In genomic region chr9:128946945-128947422, GRCh38 we compare ENCODE assay signal across 8 cellular contexts. TPM values are rescaled to one million over a fixed set of nuclear protein-coding genes. Genes with fewer than 3 reads are reported as not detected.
DNase-seq lines count a peak whose midpoint lies in the region; ATAC-seq and TF ChIP-seq lines count a peak whose summit lies in the region.

No MANE protein-coding gene starts in this region.

- H3K27ac ChIP-seq in HCT116 (ENCODE audit: low read depth, low read length) (peak overlapping the region; percentile 94), PC-3 (ENCODE audit: low read length) (peak overlapping the region; percentile 20; the same call in 1 of the 2 replicates)

- POLR2A ChIA-PET in HCT116 (lab: Charles Lee) (no interaction called here), PC-3 (lab: Charles Lee; ENCODE audit: unreplicated experiment) (no interaction called here)

- no peak for TF ChIP-seq POLR2A in HCT116 (IDR thresholded peaks at IDR 0.05; ENCODE audit: borderline replicate concordance, extremely low read depth, insufficient read depth, insufficient read length)

- no peaks in the 10 kb centered on the region for H3K27me3 Mint-ChIP-seq in central memory CD8-positive, alpha-beta T cell
- no peaks in the 10 kb centered on the region for H3K27me3 Mint-ChIP-seq in stimulated activated naive CD8-positive, alpha-beta T cell treated with anti-CD3 and anti-CD28 coated beads, Interleukin-15, Interleukin-2, amounts not matched to agents 100 ng/mL and 50 ng/mL, for 24 hours

- H3F3A ChIP-seq in PC-3 (ENCODE audit: low read length, unreplicated experiment), result no peaks in the 10 kb centered on the region

- intact Hi-C loops in HCT116 (cut with micrococcal nuclease), result no loop called here
- intact Hi-C loops in PC-3 (cut with micrococcal nuclease), result no loop called here

- peak overlapping the region; percentile 100 for H3K4me3 Mint-ChIP-seq in central memory CD8-positive, alpha-beta T cell
- H3K4me3 Mint-ChIP-seq in stimulated activated naive CD8-positive, alpha-beta T cell treated with anti-CD3 and anti-CD28 coated beads, Interleukin-15, Interleukin-2, amounts not matched to agents 100 ng/mL and 50 ng/mL, for 24 hours, result peak overlapping the region; percentile 90

- no peaks in the 10 kb centered on the region for H3K27me3 ChIP-seq in HCT116 (ENCODE audit: insufficient read depth, low read length)
- no peaks in the 10 kb centered on the region for H3K27me3 ChIP-seq in PC-3 (ENCODE audit: low read length)

- H3K4me1 Mint-ChIP-seq in central memory CD8-positive, alpha-beta T cell, result peaks cover 30% of the 10 kb centered on the region
- H3K4me1 Mint-ChIP-seq in stimulated activated naive CD8-positive, alpha-beta T cell treated with anti-CD3 and anti-CD28 coated beads, Interleukin-15, Interleukin-2, amounts not matched to agents 100 ng/mL and 50 ng/mL, for 24 hours (ENCODE audit: low read depth), result peaks cover 34% of the 10 kb centered on the region

- H3K9me3 Mint-ChIP-seq in central memory CD8-positive, alpha-beta T cell, result no peaks in the 10 kb centered on the region
- H3K9me3 Mint-ChIP-seq in stimulated activated naive CD8-positive, alpha-beta T cell treated with anti-CD3 and anti-CD28 coated beads, Interleukin-15, Interleukin-2, amounts not matched to agents 100 ng/mL and 50 ng/mL, for 24 hours, result no peaks in the 10 kb centered on the region

- peaks cover 33% of the 10 kb centered on the region for H3K36me3 Mint-ChIP-seq in central memory CD8-positive, alpha-beta T cell (ENCODE audit: insufficient read depth)
- H3K36me3 Mint-ChIP-seq in stimulated activated naive CD8-positive, alpha-beta T cell treated with anti-CD3 and anti-CD28 coated beads, Interleukin-15, Interleukin-2, amounts not matched to agents 100 ng/mL and 50 ng/mL, for 24 hours (ENCODE audit: low read depth), result peaks cover 23% of the 10 kb centered on the region

- peak overlapping the region; percentile 95 for H3K4me2 ChIP-seq in HCT116 (ENCODE audit: low read length)
- H3K4me2 ChIP-seq in PC-3 (ENCODE audit: low read length), result peak overlapping the region; percentile 85

- peak overlapping the region; percentile 95 for H3K27ac Mint-ChIP-seq in central memory CD8-positive, alpha-beta T cell (ENCODE audit: low read depth)
- peak overlapping the region; percentile 92 for H3K27ac Mint-ChIP-seq in stimulated activated naive CD8-positive, alpha-beta T cell treated with anti-CD3 and anti-CD28 coated beads, Interleukin-15, Interleukin-2, amounts not matched to agents 100 ng/mL and 50 ng/mL, for 24 hours

- H3K9me3 ChIP-seq in HCT116 (ENCODE audit: control insufficient read depth in 1 of 2, insufficient read depth in 1 of 2, low read depth in 1 of 2, low read length in 2 of 2) (no peaks in the 10 kb centered on the region), PC-3 (ENCODE audit: low read length) (no peaks in the 10 kb centered on the region)

- RAD21 ChIA-PET in HCT116 (lab: Charles Lee; ENCODE audit: low non-redundant PET in 1 of 2, low total read pairs in 2 of 2, uncharacterized antibody in 2 of 2, unreplicated experiment in 2 of 2), result no interaction called here

- DNase-seq in EH (ENCODE audit: low read depth), result peak; percentile 39
- no peak for DNase-seq in HCT116 (ENCODE audit: low read depth, low spot score)
- DNase-seq in PC-3, result peak; percentile 2
- no peak for DNase-seq in central memory CD8-positive, alpha-beta T cell (ENCODE audit: low spot score in 2 of 2)
- DNase-seq in kidney tubule cell (ENCODE audit: low spot score), result peak; percentile 41
- DNase-seq in NCI-H82 treated with DMSO at 0.1 percent for 48 hours (lab: John Stamatoyannopoulos, UW; ENCODE audit: unreplicated experiment), result no peak
- DNase-seq in MV-4-11 (lab: John Stamatoyannopoulos, UW), result no peak

- TF ChIP-seq CTCF in HCT116 (IDR thresholded peaks at IDR 0.05 in 2 of 3, conservative IDR thresholded peaks at IDR 0.05 in 1 of 3; ENCODE audit: borderline replicate concordance in 1 of 3, insufficient read depth in 1 of 3, low read depth in 2 of 3, low read length in 2 of 3) (no peak), PC-3 (conservative IDR thresholded peaks at IDR 0.05; ENCODE audit: low read depth, low read length) (no peak)

- peak overlapping the region; percentile 90 to 100 for H3K4me3 ChIP-seq in HCT116 (replicated peaks in 1 of 2; ENCODE audit: low read depth in 1 of 2, low read length in 2 of 2)
- H3K4me3 ChIP-seq in PC-3 (ENCODE audit: low read length), result peak overlapping the region; percentile 83

- H3K36me3 ChIP-seq in HCT116 (ENCODE audit: control insufficient read depth in 1 of 2, insufficient read depth in 2 of 2, low read length in 2 of 2) (peaks cover 2 to 5% of the 10 kb centered on the region in 2 experiments; a peak in 1 of 4 replicates), PC-3 (ENCODE audit: low read depth, low read length) (no peaks in the 10 kb centered on the region)

- H3K79me2 ChIP-seq in HCT116 (ENCODE audit: insufficient read depth, low read length) (peaks cover 37% of the 10 kb centered on the region), PC-3 (ENCODE audit: low read length) (peaks cover 25% of the 10 kb centered on the region)

- H3K9ac ChIP-seq in HCT116 (ENCODE audit: low read length) (peak overlapping the region; percentile 100), PC-3 (ENCODE audit: low read length) (peak overlapping the region; percentile 93)

- H3K9me2 ChIP-seq in HCT116 (ENCODE audit: insufficient read depth), result no peaks in the 10 kb centered on the region
- H3K9me2 ChIP-seq in PC-3 (replicated peaks; ENCODE audit: low read length), result no peaks in the 10 kb centered on the region

- ATAC-seq in HCT116 (peak; percentile 35), PC-3 (peak; percentile 45)
- ATAC-seq in central memory CD8-positive, alpha-beta T cell (replicated peaks; ENCODE audit: extremely low read depth, poor library complexity, severe bottlenecking), result peak; percentile 22

- H3K4me1 ChIP-seq in HCT116 (ENCODE audit: control insufficient read depth in 1 of 2, insufficient read depth in 2 of 2, low read length in 2 of 2) (peaks cover 8 to 18% of the 10 kb centered on the region in 2 experiments; a peak in 2 of 4 replicates), PC-3 (ENCODE audit: insufficient read depth, low read length) (peaks cover 10% of the 10 kb centered on the region; the same call in 1 of the 2 replicates)

- no peak for TF ChIP-seq RAD21 in HCT116 (IDR thresholded peaks at IDR 0.05; ENCODE audit: low read depth)

- BruUV-seq in HCT116 (replicated peaks; lab: Mats Ljungman, UMichigan) (TSS peak; percentile 82), PC-3 (replicated peaks; lab: Mats Ljungman, UMichigan) (TSS peak; percentile 76)

- CTCF ChIA-PET in HCT116 (lab: Charles Lee) (interaction anchor here (1.2 kb wide), 1 partner anchor 223 kb away, joined by 3 read pairs; the partner anchor contains the start of gene ZDHHC12), PC-3 (lab: Charles Lee) (interaction anchor here (0.5 kb wide), 1 partner anchor 16 kb away, joined by 3 read pairs; no protein-coding TSS in a partner anchor)

- no peaks in the 10 kb centered on the region for H4K20me1 ChIP-seq in HCT116 (ENCODE audit: insufficient read depth)
- H4K20me1 ChIP-seq in PC-3 (ENCODE audit: low read length), result no peaks in the 10 kb centered on the region

- H2AFZ ChIP-seq in HCT116 (ENCODE audit: low read depth, low read length, poor library complexity, severe bottlenecking), result no peak overlapping the region
- H2AFZ ChIP-seq in PC-3 (ENCODE audit: low read length), result peak overlapping the region; percentile 84

TF ChIP-seq in HCT116, 20 proteins besides CTCF, POLR2A, EP300 and RAD21 (continues in another document):
- no peak for TF ChIP-seq YY1 (IDR thresholded peaks at IDR 0.05; ENCODE audit: extremely low read depth, insufficient replicate concordance, low read depth, low read length)
- no peak for TF ChIP-seq REST (IDR thresholded peaks at IDR 0.05; ENCODE audit: low read depth)
- TF ChIP-seq SRF (IDR thresholded peaks at IDR 0.05; ENCODE audit: low read depth), result no peak
- no peak for TF ChIP-seq POLR2AphosphoS5 (IDR thresholded peaks at IDR 0.05; ENCODE audit: low read depth, low read length)
- TF ChIP-seq CEBPB (IDR thresholded peaks at IDR 0.05; ENCODE audit: low read depth), result no peak

RNA-seq across cellular contexts. Expression of gene DOLK, which starts 0.4 kb away (rescaled TPM):
- total RNA-seq in HCT116 (2021; ENCODE audit: unreplicated experiment) (12.0 TPM), PC-3 (2014; rRNA removed) (17.9 and 23.7 TPM in 2 replicates)
- 8.1 and 8.3 TPM in 2 replicates for polyA plus RNA-seq in HCT116 (2012)

RNA-seq across cellular contexts. Expression of gene NUP188, which starts 0.5 kb away (rescaled TPM):
- total RNA-seq in HCT116 (2021; ENCODE audit: unreplicated experiment) (115 TPM), PC-3 (2014; rRNA removed) (48.0 and 52.0 TPM in 2 replicates)
- 85.8 and 86.7 TPM in 2 replicates for polyA plus RNA-seq in HCT116 (2012)

RNA-seq across cellular contexts. Expression of gene PHYHD1, which starts 26.2 kb away (rescaled TPM):
- total RNA-seq in HCT116 (2021; ENCODE audit: unreplicated experiment), result 0.32 TPM
- polyA plus RNA-seq in HCT116 (2012), result 0.21 TPM in 1 of 2 replicates, not detected in the other
- total RNA-seq in PC-3 (2014; rRNA removed), result 1.6 TPM in 1 of 2 replicates, not detected in the other

Comparison
In these comparisons a context has a peak if more than half of its experiments do, and no peak if none do; other contexts are left out.
1. DNase-seq: peak in EH (single experiment), PC-3 (single experiment) and kidney tubule cell (single experiment); none in HCT116 (single experiment), central memory CD8-positive, alpha-beta T cell (0 of 2), NCI-H82 treated with DMSO at 0.1 percent for 48 hours (single experiment) and MV-4-11 (single experiment).
2. Peak in every context shown above with its lines, with median percentiles within 50 percentile points of each other: ATAC-seq.